12 cellular contexts compared by ENCODE assay signal in genomic region chr21:42655797-42656770, GRCh38. TPM values are rescaled to one million over a fixed set of nuclear protein-coding genes. Genes with fewer than 3 reads are reported as not detected.
DNase-seq lines count a peak whose midpoint lies in the region; TF ChIP-seq lines count a peak whose summit lies in the region.
"Had no signal": no experiment of that assay in that cellular context is flagged by ENCODE, and none has a peak within 500 bp of the region (broad histone marks: within the 10 kb centered on the region; RNA-seq: fewer than 3 reads in every experiment).

No MANE protein-coding gene starts in this region.

- H3K27ac ChIP-seq in DOHH2 (ENCODE audit: low read depth, low read length) = no peak overlapping the region
- no peak overlapping the region for H3K27ac ChIP-seq in osteoblast (ENCODE audit: low read depth, low read length)

- H3K4me3 ChIP-seq in DOHH2 (ENCODE audit: low read length) = peak overlapping the region; percentile 74
- no peak overlapping the region for H3K4me3 ChIP-seq in epithelial cell of esophagus (ENCODE audit: low read length)
- H3K4me3 ChIP-seq in osteoblast (ENCODE audit: insufficient read depth, low read length) = no peak overlapping the region

- no peaks in the 10 kb centered on the region for H3K9me3 ChIP-seq in DOHH2 (ENCODE audit: control insufficient read depth, insufficient read depth, low read length)
- no peaks in the 10 kb centered on the region for H3K9me3 ChIP-seq in osteoblast (ENCODE audit: low read depth, low read length)

- no peaks in the 10 kb centered on the region for H3K9me2 ChIP-seq in DOHH2 (replicated peaks; ENCODE audit: control insufficient read depth, low read length)

- H2AFZ ChIP-seq in osteoblast (ENCODE audit: low read length) = no peak overlapping the region

- TF ChIP-seq CTCF in DOHH2 (IDR thresholded peaks at IDR 0.05; ENCODE audit: low read depth, low read length, poor library complexity, severe bottlenecking) (no peak), epithelial cell of esophagus (IDR thresholded peaks at IDR 0.05; ENCODE audit: insufficient read depth, low read depth, low read length, missing control alignments) (no peak), osteoblast (IDR thresholded peaks at IDR 0.05; ENCODE audit: extremely low read depth, low read depth, low read length) (no peak)

- H4K20me1 ChIP-seq in DOHH2 (ENCODE audit: control insufficient read depth, insufficient read depth, low read depth, low read length) (peaks cover 24% of the 10 kb centered on the region; the same call in 1 of the 2 replicates), osteoblast (ENCODE audit: insufficient read depth, low read length) (no peaks in the 10 kb centered on the region)

- H3K4me1 ChIP-seq in DOHH2 (ENCODE audit: control insufficient read depth, low read length) (peaks cover 83% of the 10 kb centered on the region), osteoblast (ENCODE audit: insufficient read depth, low read length) (no peaks in the 10 kb centered on the region)

- peaks cover 8% of the 10 kb centered on the region; the same call in 1 of the 2 replicates for H3K27me3 ChIP-seq in DOHH2 (ENCODE audit: control insufficient read depth, low read length)
- peaks cover 47% of the 10 kb centered on the region for H3K27me3 ChIP-seq in osteoblast (ENCODE audit: insufficient read depth, low read length)

- H3K4me2 ChIP-seq in DOHH2 (ENCODE audit: low read length) (peak overlapping the region; percentile 98), osteoblast (ENCODE audit: insufficient read depth, low read length) (no peak overlapping the region)

- DNase-seq in NCI-H2107 treated with DMSO at 0.1 percent for 48 hours (lab: John Stamatoyannopoulos, UW; ENCODE audit: unreplicated experiment) (peak; percentile 40), epithelial cell of esophagus (ENCODE audit: low read depth) (peak; percentile 61), osteoblast (ENCODE audit: insufficient read length, low spot score, missing footprints) (peak; percentile 89), iPS-NIHi7 (ENCODE audit: extremely low spot score) (no peak), dermis blood vessel endothelial cell (no peak)
- DNase-seq in central memory CD4-positive, alpha-beta T cell = no peak
- DNase-seq: activated CD4-positive, alpha-beta memory T cell treated with anti-CD3 and anti-CD28 coated beads for 36 hours; amniotic stem cell; DMS153; erythroblast; NCI-H2029 treated with DMSO at 0.1 percent for 48 hours had no signal

- H3K36me3 ChIP-seq in DOHH2 (ENCODE audit: control insufficient read depth, low read length) = peaks cover 13% of the 10 kb centered on the region
- no peaks in the 10 kb centered on the region for H3K36me3 ChIP-seq in osteoblast (ENCODE audit: insufficient read depth, low read length)

- H3F3A ChIP-seq in DOHH2 (ENCODE audit: control insufficient read depth, insufficient read depth) = peaks cover 24% of the 10 kb centered on the region

- H3K79me2 ChIP-seq in DOHH2 (ENCODE audit: control insufficient read depth, low read length) (peaks cover 58% of the 10 kb centered on the region), osteoblast (ENCODE audit: insufficient read depth, low read length) (no peaks in the 10 kb centered on the region)

RNA-seq across cellular contexts. Expression of gene PDE9A, which starts 2.7 kb away (rescaled TPM):
- 0.36 TPM in 1 of 2 replicates, not detected in the other for total RNA-seq in osteoblast
- total RNA-seq in dermis blood vessel endothelial cell = 1.9 and 3.5 TPM in 2 replicates

Comparison
In these comparisons a context has a peak if more than half of its experiments do, and no peak if none do; other contexts are left out.
1. DNase-seq: peak in NCI-H2107 treated with DMSO at 0.1 percent for 48 hours (single experiment), epithelial cell of esophagus (single experiment) and osteoblast (single experiment); none in central memory CD4-positive, alpha-beta T cell (single experiment), iPS-NIHi7 (single experiment) and dermis blood vessel endothelial cell (single experiment).